In the genomic region with DNA sequence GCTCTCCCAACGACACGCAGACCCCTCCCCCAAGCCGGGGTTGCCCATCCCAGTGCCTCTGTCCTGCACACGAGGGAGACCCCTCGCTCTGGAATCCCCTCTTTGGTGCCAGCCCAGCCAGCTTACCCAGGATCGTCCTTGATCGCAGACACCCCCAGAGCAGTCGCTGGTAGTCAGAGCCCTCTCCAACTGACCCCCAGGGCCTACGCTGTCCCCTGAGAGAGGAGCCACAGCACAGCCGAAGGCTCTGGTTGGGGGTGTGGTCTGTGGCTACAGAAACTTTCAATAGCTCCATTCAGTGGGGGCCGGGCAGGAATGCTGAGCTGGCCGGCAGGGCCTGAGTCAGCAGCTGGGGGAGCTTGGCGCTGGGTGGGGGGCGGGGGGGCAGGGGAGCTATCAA, we compare ENCODE assay signal across 10 cellular contexts. TPM values are rescaled to one million over a fixed set of nuclear protein-coding genes. Genes with fewer than 3 reads are reported as not detected.
DNase-seq lines count a peak whose midpoint lies in the region; ATAC-seq and TF ChIP-seq lines count a peak whose summit lies in the region.
"Had no signal": no experiment of that assay in that cellular context is flagged by ENCODE, and none has a peak within 500 bp of the region (broad histone marks: within the 10 kb centered on the region; RNA-seq: fewer than 3 reads in every experiment).

A gene with protein sequence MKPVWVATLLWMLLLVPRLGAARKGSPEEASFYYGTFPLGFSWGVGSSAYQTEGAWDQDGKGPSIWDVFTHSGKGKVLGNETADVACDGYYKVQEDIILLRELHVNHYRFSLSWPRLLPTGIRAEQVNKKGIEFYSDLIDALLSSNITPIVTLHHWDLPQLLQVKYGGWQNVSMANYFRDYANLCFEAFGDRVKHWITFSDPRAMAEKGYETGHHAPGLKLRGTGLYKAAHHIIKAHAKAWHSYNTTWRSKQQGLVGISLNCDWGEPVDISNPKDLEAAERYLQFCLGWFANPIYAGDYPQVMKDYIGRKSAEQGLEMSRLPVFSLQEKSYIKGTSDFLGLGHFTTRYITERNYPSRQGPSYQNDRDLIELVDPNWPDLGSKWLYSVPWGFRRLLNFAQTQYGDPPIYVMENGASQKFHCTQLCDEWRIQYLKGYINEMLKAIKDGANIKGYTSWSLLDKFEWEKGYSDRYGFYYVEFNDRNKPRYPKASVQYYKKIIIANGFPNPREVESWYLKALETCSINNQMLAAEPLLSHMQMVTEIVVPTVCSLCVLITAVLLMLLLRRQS (minus strand): TSS at position 268 of the 400 bp plus-strand sequence. CDS start 633 bp downstream, outside the sequence.

- POLR2A ChIA-PET in AG04450 (lab: Yijun Ruan, JAX) = interaction anchor here (0.6 to 0.9 kb wide), 3 partner anchors 9 to 364 kb away, joined by 3 read pairs; a partner anchor contains a TSS

- H3K4me3 ChIP-seq in AG04450 (ENCODE audit: low read depth, low read length) (peak within 1 kb of the TSS; percentile 52), HUES6 (ENCODE audit: low read depth, low read length) (peak within 1 kb of the TSS; percentile 28), cardiac fibroblast (replicated peaks in 1 of 2; ENCODE audit: low read depth in 2 of 2, low read length in 2 of 2) (peak within 1 kb of the TSS in 1 of 2 donors; percentile 10), right lobe of liver (no peak within 1 kb of the TSS), body of pancreas (no peak within 1 kb of the TSS)

- H3K9me3 ChIP-seq in AG04450 (ENCODE audit: control insufficient read depth, insufficient read depth, low read length) (peaks cover 3% of the 10 kb centered on the region), HUES6 (ENCODE audit: control insufficient read depth, insufficient read depth, low read depth, low read length) (no peaks in the 10 kb centered on the region), right lobe of liver (no peaks in the 10 kb centered on the region), body of pancreas (no peaks in the 10 kb centered on the region)

- H3K9ac ChIP-seq in HUES6 (ENCODE audit: low read length) = peak within 1 kb of the TSS; percentile 21

- DNase-seq in AG04450 (ENCODE audit: low read depth, low spot score) (peak; percentile 30), cardiac fibroblast (ENCODE audit: low read depth in 2 of 2) (peak; percentile 58 to 60), right lobe of liver (peak in 2 of 3 donors; percentile 35 to 42), body of pancreas (no peak), NCI-H1092 (lab: John Stamatoyannopoulos, UW) (no peak)
- DNase-seq: activated T-cell treated with anti-CD3 and anti-CD28 coated beads, Interleukin-2, amount 50 U/mL, for 24 hours had no signal

- ATAC-seq in right lobe of liver (no peak), body of pancreas (no peak), GM21825 (IDR thresholded peaks at IDR 0.05; ENCODE audit: unreplicated experiment) (no peak), HG03108 (IDR thresholded peaks at IDR 0.05; ENCODE audit: unreplicated experiment) (no peak)

- peaks cover 25% of the 10 kb centered on the region for H3K4me1 ChIP-seq in HUES6 (ENCODE audit: control insufficient read depth, insufficient read depth, low read length)
- H3K4me1 ChIP-seq in right lobe of liver = no peaks in the 10 kb centered on the region
- H3K4me1 ChIP-seq in body of pancreas = no peaks in the 10 kb centered on the region

- H3K27me3 ChIP-seq in AG04450 (ENCODE audit: control insufficient read depth, insufficient read depth, low read length) = no peaks in the 10 kb centered on the region
- H3K27me3 ChIP-seq in HUES6 (ENCODE audit: control insufficient read depth, insufficient read depth, low read length) = no peaks in the 10 kb centered on the region
- H3K27me3 ChIP-seq in right lobe of liver = no peaks in the 10 kb centered on the region
- no peaks in the 10 kb centered on the region for H3K27me3 ChIP-seq in body of pancreas

- TF ChIP-seq CTCF in AG04450 (IDR thresholded peaks at IDR 0.05; ENCODE audit: low read depth, low read length) (no peak), cardiac fibroblast (IDR thresholded peaks at IDR 0.05; ENCODE audit: low read depth, low read length) (no peak), right lobe of liver (IDR thresholded peaks at IDR 0.05) (no peak), body of pancreas (IDR thresholded peaks at IDR 0.05) (no peak)

- intact Hi-C loops in right lobe of liver (cut with DNase I) (no loop called here), body of pancreas (cut with DNase I) (no loop called here)

- 59% methylated on average over 3 of the region's 14 CpGs for WGBS in right lobe of liver (ENCODE audit: insufficient coverage, low coverage, low lambda C conversion rate, missing lambda C conversion rate)
- WGBS in body of pancreas, 2 donors = 70% methylated on average over 12 of the region's 14 CpGs; no CpG with 5 or more reads in 1 of the 2 donors

- H3K27ac ChIP-seq in AG04450 (ENCODE audit: low read depth, low read length) (no peak within 1 kb of the TSS), HUES6 (ENCODE audit: low read depth, low read length) (no peak within 1 kb of the TSS), right lobe of liver (no peak within 1 kb of the TSS), body of pancreas (no peak within 1 kb of the TSS)

- CTCF ChIA-PET in AG04450 (lab: Charles Lee) = interaction anchor here (0.6 to 2.5 kb wide), 14 partner anchors 8 to 523 kb away, joined by 3 to 24 read pairs (median 8); a partner anchor contains a TSS

- no peaks in the 10 kb centered on the region for H3K36me3 ChIP-seq in HUES6 (ENCODE audit: control insufficient read depth, insufficient read depth, low read length)
- no peaks in the 10 kb centered on the region for H3K36me3 ChIP-seq in right lobe of liver
- no peaks in the 10 kb centered on the region for H3K36me3 ChIP-seq in body of pancreas (replicated peaks in 1 of 2; ENCODE audit: insufficient read depth in 1 of 2, low read depth in 2 of 2)

- TF ChIP-seq POLR2A in right lobe of liver (IDR thresholded peaks at IDR 0.05) (no peak), body of pancreas (IDR thresholded peaks at IDR 0.05) (no peak)

RNA-seq across cellular contexts. Expression of the gene that starts here (rescaled TPM):
- polyA plus RNA-seq in AG04450 (2011; rRNA removed) = 6.5 and 7.0 TPM in 2 replicates
- polyA minus RNA-seq in AG04450 (2011; rRNA and poly(A)+ RNA removed) = 5.2 and 6.1 TPM in 2 replicates
- total RNA-seq in right lobe of liver (not detected), body of pancreas (not detected)
- total RNA-seq: urinary bladder had no signal
- polyA plus RNA-seq: urinary bladder had no signal

Comparison
In these comparisons a context has a peak if more than half of its experiments do, and no peak if none do; other contexts are left out.
1. Peak in DNase-seq in right lobe of liver; RNA of the gene not detected or under 1 TPM.
2. DNase-seq: peak in AG04450 (single experiment) and cardiac fibroblast (2 of 2); none in body of pancreas (0 of 4) and NCI-H1092 (single experiment).
3. H3K4me3 ChIP-seq: peak in AG04450 (single experiment) and HUES6 (single experiment); none in right lobe of liver (0 of 3) and body of pancreas (0 of 2).